Comparison of ENCODE assay signal across 8 cellular contexts in genomic region chr10:104120903-104121484, GRCh38. TPM values are rescaled to one million over a fixed set of nuclear protein-coding genes. Genes with fewer than 3 reads are reported as not detected.
DNase-seq lines count a peak whose midpoint lies in the region; ATAC-seq and TF ChIP-seq lines count a peak whose summit lies in the region.

No MANE protein-coding gene starts in this region.

- TF ChIP-seq RAD21 in neural cell (conservative IDR thresholded peaks at IDR 0.05), result no peak

- H3K27ac ChIP-seq in C4-2B (peak overlapping the region; percentile 85), HUES64 (ENCODE audit: low read depth, low read length) (peak overlapping the region; percentile 100), neural cell (ENCODE audit: low read length) (peak overlapping the region; percentile 88)

- no peaks in the 10 kb centered on the region for H3K79me2 ChIP-seq in neural cell (replicated peaks; ENCODE audit: insufficient read depth, low read length)

- TF ChIP-seq EP300 in neural cell (conservative IDR thresholded peaks at IDR 0.05; ENCODE audit: poor library complexity, severe bottlenecking), result no peak

- no peaks in the 10 kb centered on the region for H3K9me3 Mint-ChIP-seq in stimulated activated naive CD8-positive, alpha-beta T cell treated with anti-CD3 and anti-CD28 coated beads, Interleukin-15, amount 100 ng/mL, for 72 hours

- no peak for TF ChIP-seq CTCF in C4-2B (conservative IDR thresholded peaks at IDR 0.05)
- no peak for TF ChIP-seq CTCF in GM20000 (IDR thresholded peaks at IDR 0.05; ENCODE audit: extremely low read depth, missing control alignments)
- TF ChIP-seq CTCF in foreskin fibroblast (IDR thresholded peaks at IDR 0.05; ENCODE audit: low read depth, low read length), result no peak
- TF ChIP-seq CTCF in neural cell (IDR thresholded peaks at IDR 0.05; ENCODE audit: poor library complexity, severe bottlenecking), result no peak

- H3K4me1 ChIP-seq in HUES64 (ENCODE audit: insufficient read depth, low read length), result peaks cover 19% of the 10 kb centered on the region

- DNase-seq in GM20000 (ENCODE audit: low spot score) (peak; percentile 64), SHP77 (lab: John Stamatoyannopoulos, UW) (peak; percentile 53 to 64), activated gamma-delta T cell treated with Interleukin-2 at 50 U/mL for 16 hours (peak; percentile 69), foreskin fibroblast (peak; percentile 93 to 97)
- DNase-seq in stimulated activated naive CD8-positive, alpha-beta T cell treated with anti-CD3 and anti-CD28 coated beads, Interleukin-15, amount 100 ng/mL, for 72 hours, result peak; percentile 77 to 91

- H3K27me3 ChIP-seq in HUES64 (ENCODE audit: insufficient read depth, low read length) (no peaks in the 10 kb centered on the region), neural cell (ENCODE audit: insufficient read depth, low read depth, low read length) (no peaks in the 10 kb centered on the region)

- H3K27ac Mint-ChIP-seq in stimulated activated naive CD8-positive, alpha-beta T cell treated with anti-CD3 and anti-CD28 coated beads, Interleukin-15, amount 100 ng/mL, for 72 hours, result peak overlapping the region; percentile 99

- H3K9me2 ChIP-seq in neural cell (ENCODE audit: insufficient read depth, low read length), result no peaks in the 10 kb centered on the region

- peak overlapping the region; percentile 87 for H2AFZ ChIP-seq in neural cell (ENCODE audit: low read depth, low read length)

- H3F3A ChIP-seq in neural cell (ENCODE audit: insufficient read depth, low read length, poor library complexity, severe bottlenecking), result no peaks in the 10 kb centered on the region

- H3K27me3 Mint-ChIP-seq in stimulated activated naive CD8-positive, alpha-beta T cell treated with anti-CD3 and anti-CD28 coated beads, Interleukin-15, amount 100 ng/mL, for 72 hours, result peaks cover 7% of the 10 kb centered on the region

- H4K20me1 ChIP-seq in neural cell (ENCODE audit: insufficient read depth), result no peaks in the 10 kb centered on the region

- ATAC-seq in stimulated activated naive CD8-positive, alpha-beta T cell treated with anti-CD3 and anti-CD28 coated beads, Interleukin-15, amount 100 ng/mL, for 72 hours, result peak; percentile 69

- peak overlapping the region; percentile 97 for H3K9ac ChIP-seq in HUES64 (ENCODE audit: low read depth, low read length)
- peak overlapping the region; percentile 81 for H3K9ac ChIP-seq in neural cell (ENCODE audit: low read length)

- H3K4me2 ChIP-seq in neural cell (ENCODE audit: low read length), result peak overlapping the region; percentile 18

- 3% methylated on average over 28 of the region's 28 CpGs for WGBS in HUES64

- H3K36me3 ChIP-seq in HUES64 (ENCODE audit: insufficient read depth, low read length) (peaks cover 11% of the 10 kb centered on the region; the same call in 1 of the 2 replicates), neural cell (ENCODE audit: insufficient read depth, low read length) (no peaks in the 10 kb centered on the region)

- peak overlapping the region; percentile 86 for H3K4me3 ChIP-seq in HUES64 (ENCODE audit: low read length)
- H3K4me3 ChIP-seq in foreskin fibroblast (ENCODE audit: low read depth in 1 of 2, low read length in 2 of 2), result peak overlapping the region; percentile 68 to 88
- peak overlapping the region; percentile 73 for H3K4me3 ChIP-seq in neural cell (ENCODE audit: low read length)

- H3K4me1 Mint-ChIP-seq in stimulated activated naive CD8-positive, alpha-beta T cell treated with anti-CD3 and anti-CD28 coated beads, Interleukin-15, amount 100 ng/mL, for 72 hours, result peaks cover 39% of the 10 kb centered on the region

- H3K9me3 ChIP-seq in HUES64 (ENCODE audit: insufficient read depth, low read depth, low read length), result no peaks in the 10 kb centered on the region
- no peaks in the 10 kb centered on the region for H3K9me3 ChIP-seq in neural cell (ENCODE audit: low read length)

- H3K4me3 Mint-ChIP-seq in stimulated activated naive CD8-positive, alpha-beta T cell treated with anti-CD3 and anti-CD28 coated beads, Interleukin-15, amount 100 ng/mL, for 72 hours, result peak overlapping the region; percentile 89 to 92

TF ChIP-seq in neural cell, 6 proteins besides CTCF, POLR2A, EP300 and RAD21:
- TF ChIP-seq EZH2 (IDR thresholded peaks at IDR 0.05; ENCODE audit: borderline replicate concordance, insufficient read depth, low read length, poor library complexity, severe bottlenecking), result no peak
- no peak for TF ChIP-seq TAF1 (IDR thresholded peaks at IDR 0.05; ENCODE audit: low read depth)
- TF ChIP-seq REST (IDR thresholded peaks at IDR 0.05; ENCODE audit: borderline replicate concordance), result no peak
- TF ChIP-seq MXI1 (conservative IDR thresholded peaks at IDR 0.05; ENCODE audit: poor library complexity, severe bottlenecking), result no peak
- no peak for TF ChIP-seq SMC3 (conservative IDR thresholded peaks at IDR 0.05; ENCODE audit: poor library complexity)
- no peak for TF ChIP-seq POLR2AphosphoS5 (IDR thresholded peaks at IDR 0.05)

RNA-seq across cellular contexts. Expression of gene SFR1, which starts 1.0 kb away (rescaled TPM):
- polyA plus RNA-seq in HUES64 (2013, experiment 1 of 2), result 9.2 TPM
- polyA plus RNA-seq in HUES64 (2013, experiment 2 of 2), result 15.7 TPM
- polyA plus RNA-seq in neural cell, result 2.3 and 5.0 TPM in 2 replicates
- 7.1 and 9.0 TPM in 2 replicates for polyA minus RNA-seq in neural cell

RNA-seq across cellular contexts. Expression of gene COL17A1, which starts 35.3 kb away (rescaled TPM):
- 1.5 TPM for polyA plus RNA-seq in HUES64 (2013, experiment 1 of 2)
- polyA plus RNA-seq in HUES64 (2013, experiment 2 of 2), result 1.3 TPM
- not detected in 2 replicates for polyA plus RNA-seq in neural cell
- not detected in 2 replicates for polyA minus RNA-seq in neural cell

Comparison
In these comparisons a context has a peak if more than half of its experiments do, and no peak if none do; other contexts are left out.
1. Peak in every context shown above with its lines: DNase-seq, ATAC-seq, H3K4me3 ChIP-seq and H3K27ac ChIP-seq.